Comparison of ENCODE assay signal across 18 cellular contexts in genomic region chr3:14416453-14416852, GRCh38.
"Had no signal": no experiment of that assay in that cellular context is flagged by ENCODE, and none has a peak within 500 bp of the region (broad histone marks: within the 10 kb centered on the region; RNA-seq: fewer than 3 reads in every experiment).

No MANE protein-coding gene starts in this region.

- H3K27me3 Mint-ChIP-seq: activated B cell treated with CpG ODN at 0.5 μM for 24 hours; activated CD4-positive, alpha-beta T cell treated with anti-CD3 and anti-CD28 coated beads, Interleukin-2, amount 10 ng/mL, durations not matched to agents 24 days and 14 days had no signal

- H3K27ac Mint-ChIP-seq: activated B cell treated with CpG ODN at 0.5 μM for 24 hours; activated CD4-positive, alpha-beta T cell treated with anti-CD3 and anti-CD28 coated beads, Interleukin-2, amount 10 ng/mL, durations not matched to agents 24 days and 14 days; activated T-cell treated with anti-CD3 and anti-CD28 coated beads, Interleukin-2, amount 50 U/mL, for 72 hours had no signal

- H3K27me3 ChIP-seq: ascending aorta, gastrocnemius medialis, ovary, testis, upper lobe of left lung had no signal

- H3K36me3 ChIP-seq: ovary had no signal

- H3K4me1 ChIP-seq: ascending aorta had no signal

- DNase-seq: activated B cell treated with CpG ODN at 0.5 μM for 24 hours; activated CD4-positive, alpha-beta T cell treated with anti-CD3 and anti-CD28 coated beads, Interleukin-2, amount 10 ng/mL, durations not matched to agents 24 days and 14 days; activated effector memory CD4-positive, alpha-beta T cell treated with anti-CD3 and anti-CD28 coated beads, Interleukin-2, amount 50 U/mL, for 16 hours; activated naive CD4-positive, alpha-beta T cell treated with anti-CD3 and anti-CD28 coated beads, Interleukin-2, amount 50 U/mL, for 16 hours; activated T-cell treated with anti-CD3 and anti-CD28 coated beads, Interleukin-2, amount 50 U/mL, for 72 hours; cortex of kidney; effector CD8-positive, alpha-beta T cell; gastrocnemius medialis; heart left ventricle; kidney glomerular epithelial cell; left ventricle myocardium inferior; ovary; psoas muscle; right cardiac atrium; testis; upper lobe of left lung had no signal

- H3K27ac ChIP-seq: ascending aorta, heart left ventricle, left ventricle myocardium inferior, ovary, psoas muscle, testis had no signal

- ATAC-seq: activated T-cell treated with anti-CD3 and anti-CD28 coated beads, Interleukin-2, amount 50 U/mL, for 72 hours; esophagus mucosa; gastrocnemius medialis; heart left ventricle; psoas muscle; right cardiac atrium had no signal

- H3K9me3 ChIP-seq: ascending aorta, gastrocnemius medialis, heart left ventricle, left ventricle myocardium inferior, ovary, psoas muscle, testis, upper lobe of left lung had no signal

- H3K4me3 Mint-ChIP-seq: activated B cell treated with CpG ODN at 0.5 μM for 24 hours; activated CD4-positive, alpha-beta T cell treated with anti-CD3 and anti-CD28 coated beads, Interleukin-2, amount 10 ng/mL, durations not matched to agents 24 days and 14 days; activated T-cell treated with anti-CD3 and anti-CD28 coated beads, Interleukin-2, amount 50 U/mL, for 72 hours had no signal

- H3K9me3 Mint-ChIP-seq: activated B cell treated with CpG ODN at 0.5 μM for 24 hours; activated CD4-positive, alpha-beta T cell treated with anti-CD3 and anti-CD28 coated beads, Interleukin-2, amount 10 ng/mL, durations not matched to agents 24 days and 14 days; activated T-cell treated with anti-CD3 and anti-CD28 coated beads, Interleukin-2, amount 50 U/mL, for 72 hours had no signal

- H3K4me3 ChIP-seq: ascending aorta, gastrocnemius medialis, heart left ventricle, left ventricle myocardium inferior, ovary, psoas muscle, testis, upper lobe of left lung had no signal
